Comparison of ENCODE assay signal across 14 cellular contexts in genomic region chr15:59524331-59524731, GRCh38.
DNase-seq lines count a peak whose midpoint lies in the region; ATAC-seq, FAIRE-seq and TF ChIP-seq lines count a peak whose summit lies in the region.
"Had no signal": no experiment of that assay in that cellular context is flagged by ENCODE, and none has a peak within 500 bp of the region (broad histone marks: within the 10 kb centered on the region; RNA-seq: fewer than 3 reads in every experiment).

No MANE protein-coding gene starts in this region.

- H3K27me3 Mint-ChIP-seq in activated CD8-positive, alpha-beta T cell treated with anti-CD3 and anti-CD28 coated beads for 36 hours: no peaks in the 10 kb centered on the region
- H3K27me3 Mint-ChIP-seq in natural killer cell (ENCODE audit: low read depth in 2 of 2) (peaks cover 21 to 39% of the 10 kb centered on the region in 2 donors), mesothelial cell of epicardium (ENCODE audit: low read depth) (no peaks in the 10 kb centered on the region)

- no peaks in the 10 kb centered on the region for H3K9me2 ChIP-seq in SK-N-SH

- H3K36me3 ChIP-seq in BLaER1 treated with 17β-estradiol and CSF1 and Interleukin-3, amounts not matched to agents 10 nM and 100 nM: no peaks in the 10 kb centered on the region
- H3K36me3 ChIP-seq in SK-N-SH (replicated peaks in 1 of 2; ENCODE audit: control insufficient read depth in 1 of 2, insufficient read depth in 2 of 2, low read length in 1 of 2) (no peaks in the 10 kb centered on the region), thyroid gland (no peaks in the 10 kb centered on the region)

- H3K27me3 ChIP-seq in BLaER1 treated with 17β-estradiol and CSF1 and Interleukin-3, amounts not matched to agents 10 nM and 100 nM: no peaks in the 10 kb centered on the region
- H3K27me3 ChIP-seq in SK-N-SH (ENCODE audit: insufficient read depth) (no peaks in the 10 kb centered on the region), thyroid gland (no peaks in the 10 kb centered on the region)

- no peak for DNase-seq in GM12892 (ENCODE audit: insufficient read length)
- DNase-seq in activated CD8-positive, alpha-beta T cell treated with anti-CD3 and anti-CD28 coated beads for 36 hours: no peak
- no peak for DNase-seq in natural killer cell
- no peak for DNase-seq in mesothelial cell of epicardium (ENCODE audit: low spot score in 2 of 2, unreplicated experiment in 2 of 2)
- DNase-seq in SK-N-SH: no peak
- no peak for DNase-seq in thyroid gland
- DNase-seq in NCI-H1048 (lab: John Stamatoyannopoulos, UW): no peak
- DNase-seq: activated T-cell treated with anti-CD3 and anti-CD28 coated beads, Interleukin-2, amount 50 U/mL, for 48 hours; central memory CD4-positive, alpha-beta T cell; DMS 273 treated with DMSO at 0.1 percent for 48 hours; NCI-H2081 treated with DMSO at 0.1 percent for 48 hours had no signal

- H3K27ac ChIP-seq in BLaER1 treated with 17β-estradiol and CSF1 and Interleukin-3, amounts not matched to agents 10 nM and 100 nM: peak overlapping the region in 10 of 11 experiments; percentile 46 to 84 (median 78); a peak in 20 of 22 replicates
- H3K27ac ChIP-seq in SK-N-SH (ENCODE audit: low read depth in 2 of 2, low read length in 1 of 2) (no peak overlapping the region), thyroid gland (no peak overlapping the region)
- H3K27ac ChIP-seq: RWPE1 had no signal

- peak overlapping the region in 1 of 10 experiments; percentile 6; a peak in 1 of 20 replicates for H3K4me3 ChIP-seq in BLaER1 treated with 17β-estradiol and CSF1 and Interleukin-3, amounts not matched to agents 10 nM and 100 nM
- no peak overlapping the region for H3K4me3 ChIP-seq in SK-N-SH (ENCODE audit: low read depth in 2 of 2, low read length in 1 of 2)
- no peak overlapping the region for H3K4me3 ChIP-seq in thyroid gland (replicated peaks in 1 of 3)

- no peak overlapping the region for H2AFZ ChIP-seq in SK-N-SH (ENCODE audit: low read depth)

- H3K79me2 ChIP-seq in SK-N-SH (ENCODE audit: insufficient read depth): no peaks in the 10 kb centered on the region

- peak overlapping the region in 10 of 11 experiments; percentile 40 to 72 (median 65); a peak in 17 of 22 replicates for H3K9ac ChIP-seq in BLaER1 treated with 17β-estradiol and CSF1 and Interleukin-3, amounts not matched to agents 10 nM and 100 nM
- no peak overlapping the region for H3K9ac ChIP-seq in SK-N-SH

- TF ChIP-seq CTCF in activated CD8-positive, alpha-beta T cell treated with anti-CD3 and anti-CD28 coated beads for 36 hours (IDR thresholded peaks at IDR 0.05): no peak
- TF ChIP-seq CTCF in natural killer cell (IDR thresholded peaks at IDR 0.05) (no peak), mesothelial cell of epicardium (IDR thresholded peaks at IDR 0.05; ENCODE audit: unreplicated experiment) (no peak), SK-N-SH (IDR thresholded peaks at IDR 0.05) (no peak), thyroid gland (IDR thresholded peaks at IDR 0.05) (no peak)

- peak; percentile 37 for ATAC-seq in activated CD8-positive, alpha-beta T cell treated with anti-CD3 and anti-CD28 coated beads for 36 hours
- ATAC-seq in natural killer cell: peak in 2 of 3 donors; percentile 63 to 84

- peaks cover 24% of the 10 kb centered on the region for H3K4me1 Mint-ChIP-seq in activated CD8-positive, alpha-beta T cell treated with anti-CD3 and anti-CD28 coated beads for 36 hours (ENCODE audit: low read depth)
- peaks cover 23 to 25% of the 10 kb centered on the region in 2 donors for H3K4me1 Mint-ChIP-seq in natural killer cell
- H3K4me1 Mint-ChIP-seq in mesothelial cell of epicardium: no peaks in the 10 kb centered on the region
- H3K4me1 Mint-ChIP-seq: nephron had no signal

- POLR2A ChIA-PET in activated CD8-positive, alpha-beta T cell treated with anti-CD3 and anti-CD28 coated beads for 36 hours (lab: Charles Lee): interaction anchor here (1.0 to 1.1 kb wide), 2 partner anchors 9 to 16 kb away, joined by 3 to 4 read pairs; no protein-coding TSS in a partner anchor
- POLR2A ChIA-PET in SK-N-SH (lab: Yijun Ruan, JAX): no interaction called here

- H3K9me3 Mint-ChIP-seq in activated CD8-positive, alpha-beta T cell treated with anti-CD3 and anti-CD28 coated beads for 36 hours: no peaks in the 10 kb centered on the region
- H3K9me3 Mint-ChIP-seq in natural killer cell: no peaks in the 10 kb centered on the region
- no peaks in the 10 kb centered on the region for H3K9me3 Mint-ChIP-seq in mesothelial cell of epicardium
- H3K9me3 Mint-ChIP-seq: nephron had no signal

- no peaks in the 10 kb centered on the region for H4K20me1 ChIP-seq in BLaER1 treated with 17β-estradiol and CSF1 and Interleukin-3, amounts not matched to agents 10 nM and 100 nM
- no peaks in the 10 kb centered on the region for H4K20me1 ChIP-seq in SK-N-SH (ENCODE audit: insufficient read depth)

- no peak for TF ChIP-seq POLR2A in GM12892 (IDR thresholded peaks at IDR 0.05; ENCODE audit: low read depth, low read length)
- no peak for TF ChIP-seq POLR2A in thyroid gland (IDR thresholded peaks at IDR 0.05)

- H3F3A ChIP-seq in SK-N-SH (replicated peaks; ENCODE audit: insufficient read depth): no peaks in the 10 kb centered on the region

- CTCF ChIA-PET in activated CD8-positive, alpha-beta T cell treated with anti-CD3 and anti-CD28 coated beads for 36 hours (lab: Charles Lee): interaction anchor here (0.7 to 1.5 kb wide), 7 partner anchors 9 to 567 kb away, joined by 3 to 8 read pairs (median 3); partner anchors contain the start of gene MYO1E
- CTCF ChIA-PET in SK-N-SH (lab: Yijun Ruan, JAX): interaction anchor here (1.0 to 2.4 kb wide), 4 partner anchors 9 to 569 kb away, joined by 3 to 22 read pairs (median 4); no protein-coding TSS in a partner anchor

- TF ChIP-seq EP300 in SK-N-SH (IDR thresholded peaks at IDR 0.05; ENCODE audit: borderline replicate concordance in 1 of 2, low read depth in 1 of 2, low read length in 1 of 2): no peak

- H3K36me3 Mint-ChIP-seq in activated CD8-positive, alpha-beta T cell treated with anti-CD3 and anti-CD28 coated beads for 36 hours (ENCODE audit: low read depth): no peaks in the 10 kb centered on the region
- H3K36me3 Mint-ChIP-seq in natural killer cell (no peaks in the 10 kb centered on the region), mesothelial cell of epicardium (no peaks in the 10 kb centered on the region)

- H3K4me2 ChIP-seq in BLaER1 treated with 17β-estradiol and CSF1 and Interleukin-3, amounts not matched to agents 10 nM and 100 nM: peak overlapping the region; percentile 62 to 93 (median 81)
- H3K4me2 ChIP-seq in SK-N-SH: no peak overlapping the region

- WGBS in SK-N-SH (ENCODE audit: low lambda C conversion rate): 92% methylated on average over 3 of the region's 5 CpGs
- 62 to 67% methylated on average over 5 of the region's 5 CpGs for WGBS in thyroid gland, 2 donors

- intact Hi-C loops in activated CD8-positive, alpha-beta T cell treated with anti-CD3 and anti-CD28 coated beads for 36 hours (cut with micrococcal nuclease): no loop called here
- intact Hi-C loops in natural killer cell (cut with micrococcal nuclease): no loop called here
- intact Hi-C loops in thyroid gland (cut with DNase I): no loop called here

- no peak overlapping the region for H3K4me3 Mint-ChIP-seq in activated CD8-positive, alpha-beta T cell treated with anti-CD3 and anti-CD28 coated beads for 36 hours
- H3K4me3 Mint-ChIP-seq in natural killer cell (no peak overlapping the region), mesothelial cell of epicardium (no peak overlapping the region)
- H3K4me3 Mint-ChIP-seq: nephron had no signal

- peaks cover 31 to 60% (median 48%) of the 10 kb centered on the region in 10 experiments for H3K4me1 ChIP-seq in BLaER1 treated with 17β-estradiol and CSF1 and Interleukin-3, amounts not matched to agents 10 nM and 100 nM
- H3K4me1 ChIP-seq in SK-N-SH (ENCODE audit: control insufficient read depth in 1 of 2, insufficient read depth in 2 of 2, low read depth in 1 of 2, low read length in 1 of 2): no peaks in the 10 kb centered on the region
- no peaks in the 10 kb centered on the region for H3K4me1 ChIP-seq in thyroid gland

- no peak for TF ChIP-seq RAD21 in SK-N-SH (IDR thresholded peaks at IDR 0.05; ENCODE audit: low read length)

- no peak overlapping the region for H3K27ac Mint-ChIP-seq in activated CD8-positive, alpha-beta T cell treated with anti-CD3 and anti-CD28 coated beads for 36 hours
- H3K27ac Mint-ChIP-seq in natural killer cell: no peak overlapping the region
- no peak overlapping the region for H3K27ac Mint-ChIP-seq in mesothelial cell of epicardium
- H3K27ac Mint-ChIP-seq: nephron had no signal

- H3K9me3 ChIP-seq in BLaER1 treated with 17β-estradiol and CSF1 and Interleukin-3, amounts not matched to agents 10 nM and 100 nM (replicated peaks in 1 of 11): 0 out of 22 replicates have a peak, but pooled peaks cover 0 to 5% (median 0%) of the 10 kb centered on the region in 11 experiments
- H3K9me3 ChIP-seq in SK-N-SH: no peaks in the 10 kb centered on the region
- H3K9me3 ChIP-seq in thyroid gland: no peaks in the 10 kb centered on the region

- FAIRE-seq in GM12892 (lab: Jason Lieb, UNC): peak; percentile 58

TF ChIP-seq in SK-N-SH, 30 proteins besides CTCF, POLR2A, EP300 and RAD21 (continues in another document):
- TF ChIP-seq MEF2A (IDR thresholded peaks at IDR 0.05; ENCODE audit: borderline replicate concordance, low read depth): no peak
- TF ChIP-seq REST (IDR thresholded peaks at IDR 0.05; ENCODE audit: low read depth, low read length): no peak
- no peak for TF ChIP-seq POLR2AphosphoS5 (IDR thresholded peaks at IDR 0.05; ENCODE audit: low read depth, low read length)

Comparison
In these comparisons a context has a peak if more than half of its experiments do, and no peak if none do; other contexts are left out.
1. H3K27ac ChIP-seq: peak in BLaER1 treated with 17β-estradiol and CSF1 and Interleukin-3, amounts not matched to agents 10 nM and 100 nM (10 of 11); none in SK-N-SH (0 of 2) and thyroid gland (0 of 3).